Comparison of ENCODE assay signal across 31 cellular contexts in the genomic region with DNA sequence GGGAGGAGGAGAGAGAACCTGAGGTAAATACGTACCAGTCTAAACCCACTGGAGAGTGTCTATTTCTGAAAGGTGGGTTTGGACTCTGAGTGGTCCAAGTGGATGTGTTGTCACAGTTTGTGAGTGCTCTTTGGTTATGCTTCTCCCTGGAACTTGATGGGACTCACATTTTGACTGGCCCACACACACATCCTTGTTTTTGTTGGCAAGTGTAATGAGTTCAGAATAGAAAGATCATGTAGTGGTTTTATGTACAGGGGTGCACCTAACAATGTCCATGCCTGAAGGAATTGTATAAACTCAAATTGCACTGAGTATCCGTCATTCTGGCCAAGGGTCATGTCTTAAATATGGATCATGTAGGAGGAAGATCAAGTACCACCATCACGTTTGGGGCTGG.
"Had no signal": no experiment of that assay in that cellular context is flagged by ENCODE, and none has a peak within 500 bp of the region (broad histone marks: within the 10 kb centered on the region; RNA-seq: fewer than 3 reads in every experiment).

No MANE protein-coding gene starts in this region.

- H3K4me3 Mint-ChIP-seq: activated CD4-positive, alpha-beta memory T cell treated with anti-CD3 and anti-CD28 coated beads, Interleukin-2, amount 10 ng/mL, durations not matched to agents 7 days and 5 days; activated T-cell treated with anti-CD3 and anti-CD28 coated beads, Interleukin-2, amount 50 U/mL, for 4 hours; activated T-helper 17 cell treated with anti-CD3 and anti-CD28 coated beads, Interleukin-2, amount 50 U/mL, for 72 hours; natural killer cell treated with Interleukin-12 subunit alpha and Interleukin-12 subunit beta and Interleukin-15 and Interleukin-18, amount 100 ng/mL, for 72 hours; T-helper 1 cell treated with Interleukin-12 subunit alpha and Interleukin-12 subunit beta and Interleukin-4 antibody, amounts not matched to agents 30 μg/mL and 1 μg/mL, for 36 hours had no signal

- H3K27ac ChIP-seq: coronary artery, gastrocnemius medialis, neutrophil, pancreas, prostate gland, suprapubic skin, tibial artery, VCaP had no signal

- ATAC-seq: activated CD4-positive, CD25-positive, alpha-beta regulatory T cell treated with anti-CD3 and anti-CD28 coated beads, Interleukin-2, amount 50 U/mL, for 24 hours; activated T-cell treated with anti-CD3 and anti-CD28 coated beads, Interleukin-2, amount 50 U/mL, for 4 hours; activated T-helper 17 cell treated with anti-CD3 and anti-CD28 coated beads, Interleukin-2, amount 50 U/mL, for 72 hours; gastrocnemius medialis; left ventricle myocardium superior; mucosa of descending colon; natural killer cell treated with Interleukin-12 subunit alpha and Interleukin-12 subunit beta and Interleukin-15 and Interleukin-18, amount 100 ng/mL, for 72 hours; pancreas; sciatic nerve had no signal

- H3K27ac Mint-ChIP-seq: activated CD4-positive, alpha-beta memory T cell treated with anti-CD3 and anti-CD28 coated beads, Interleukin-2, amount 10 ng/mL, durations not matched to agents 7 days and 5 days; activated T-helper 17 cell treated with anti-CD3 and anti-CD28 coated beads, Interleukin-2, amount 50 U/mL, for 72 hours; natural killer cell treated with Interleukin-12 subunit alpha and Interleukin-12 subunit beta and Interleukin-15 and Interleukin-18, amount 100 ng/mL, for 72 hours; T-helper 1 cell treated with Interleukin-12 subunit alpha and Interleukin-12 subunit beta and Interleukin-4 antibody, amounts not matched to agents 30 μg/mL and 1 μg/mL, for 36 hours had no signal

- H3K36me3 ChIP-seq: gastrocnemius medialis, neutrophil, pancreas, prostate gland, suprapubic skin, tibial artery had no signal

- H3K4me1 ChIP-seq: prostate gland had no signal

- H3K9me3 ChIP-seq: gastrocnemius medialis, mucosa of descending colon, neutrophil, pancreas, prostate gland, suprapubic skin, tibial artery had no signal

- H3K36me3 Mint-ChIP-seq: natural killer cell treated with Interleukin-12 subunit alpha and Interleukin-12 subunit beta and Interleukin-15 and Interleukin-18, amount 100 ng/mL, for 72 hours had no signal

- H3K27me3 ChIP-seq: dorsolateral prefrontal cortex, gastrocnemius medialis, neutrophil, pancreas, suprapubic skin, tibial artery had no signal

- H3K9me3 Mint-ChIP-seq: activated CD4-positive, alpha-beta memory T cell treated with anti-CD3 and anti-CD28 coated beads, Interleukin-2, amount 10 ng/mL, durations not matched to agents 7 days and 5 days; activated T-cell treated with anti-CD3 and anti-CD28 coated beads, Interleukin-2, amount 50 U/mL, for 4 hours; activated T-helper 17 cell treated with anti-CD3 and anti-CD28 coated beads, Interleukin-2, amount 50 U/mL, for 72 hours; natural killer cell treated with Interleukin-12 subunit alpha and Interleukin-12 subunit beta and Interleukin-15 and Interleukin-18, amount 100 ng/mL, for 72 hours; T-helper 1 cell treated with Interleukin-12 subunit alpha and Interleukin-12 subunit beta and Interleukin-4 antibody, amounts not matched to agents 30 μg/mL and 1 μg/mL, for 36 hours had no signal

- H3K4me3 ChIP-seq: coronary artery, gastrocnemius medialis, mucosa of descending colon, pancreas, prostate gland, smooth muscle cell, suprapubic skin, tibial artery had no signal

- DNase-seq: activated CD4-positive, alpha-beta memory T cell treated with anti-CD3 and anti-CD28 coated beads, Interleukin-2, amount 10 ng/mL, durations not matched to agents 7 days and 5 days; activated CD4-positive, alpha-beta T cell treated with anti-CD3 and anti-CD28 coated beads for 48 hours; activated gamma-delta T cell treated with Interleukin-2 at 50 U/mL for 16 hours; activated naive CD4-positive, alpha-beta T cell treated with anti-CD3 and anti-CD28 coated beads, Interleukin-2, amount 50 U/mL, for 16 hours; activated T-cell treated with anti-CD3 and anti-CD28 coated beads, Interleukin-2, amount 50 U/mL, for 4 hours; amygdala; dorsolateral prefrontal cortex; effector memory CD4-positive, alpha-beta T cell; erythroblast; gastrocnemius medialis; glutamatergic neuron; left ventricle myocardium superior; mucosa of descending colon; pancreas; retina; stimulated activated CD4-positive, alpha-beta T cell treated with anti-CD3 and anti-CD28 coated beads, Interleukin-2, amount 100 ng/mL, for 24 hours; stimulated activated naive CD4-positive, alpha-beta T cell; SW 1271; T-helper 9 cell; tibial artery had no signal
